ENCODE assay signal across 1 cellular context in the genomic region with DNA sequence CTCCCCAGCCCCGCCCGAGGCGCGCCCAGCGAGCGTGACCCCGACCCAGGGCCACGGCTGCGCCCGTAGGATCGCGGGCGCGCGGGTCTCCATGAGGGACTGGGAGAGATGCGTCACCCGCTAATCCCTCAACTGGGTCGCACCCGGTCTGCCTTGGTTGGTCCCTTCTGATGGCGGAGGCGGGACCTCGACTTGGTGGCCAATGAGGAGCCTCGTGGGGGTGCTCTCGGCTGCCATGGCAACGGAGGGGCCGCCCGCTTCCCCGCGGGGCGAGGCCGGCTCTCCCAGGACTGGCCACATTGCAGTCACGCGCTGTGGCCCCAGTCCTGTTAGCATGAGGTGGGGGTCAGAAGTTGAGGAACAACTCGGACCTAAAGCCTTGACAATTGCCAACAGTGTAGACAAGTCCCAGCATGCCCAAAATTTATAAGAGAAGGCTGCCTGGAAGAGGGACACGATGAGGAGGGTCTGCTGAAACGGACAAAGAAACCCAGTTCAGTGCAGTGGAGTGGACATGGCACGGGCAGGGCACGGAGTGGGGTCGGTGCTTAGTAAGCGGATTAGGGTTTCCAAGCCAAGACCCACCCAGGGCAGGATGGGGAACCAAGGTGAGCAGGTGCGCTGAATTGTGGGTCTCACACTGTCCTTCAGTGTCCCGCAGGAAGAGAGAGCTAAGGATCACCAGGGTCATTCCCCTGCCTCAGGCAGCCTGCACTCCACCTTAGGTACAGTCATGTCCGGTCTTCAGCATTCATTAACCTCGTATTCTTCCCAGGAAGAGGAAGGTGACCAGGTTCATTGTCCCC.
TF ChIP-seq lines count a peak whose summit lies in the region.

No MANE protein-coding gene starts in this region.

TF ChIP-seq in H1, 55 proteins besides CTCF, POLR2A, EP300 and RAD21:
- TF ChIP-seq CEBPB (IDR thresholded peaks at IDR 0.05; ENCODE audit: low read depth, low read length), result no peak
- TF ChIP-seq MAFK (IDR thresholded peaks at IDR 0.05; ENCODE audit: low read depth, low read length), result no peak
- no peak for TF ChIP-seq BCL11A (IDR thresholded peaks at IDR 0.05; ENCODE audit: low read depth in 2 of 2, low read length in 2 of 2)
- TF ChIP-seq ASH2L (IDR thresholded peaks at IDR 0.05; ENCODE audit: low read length), result no peak
- peak; percentile 82 for TF ChIP-seq CHD2 (IDR thresholded peaks at IDR 0.05; ENCODE audit: low read length)
- TF ChIP-seq SIRT6 (IDR thresholded peaks at IDR 0.05; ENCODE audit: low read length), result no peak
- no peak for TF ChIP-seq PHF8 (conservative IDR thresholded peaks at IDR 0.05; ENCODE audit: low read depth, low read length)
- TF ChIP-seq CTBP2 (IDR thresholded peaks at IDR 0.05; ENCODE audit: borderline replicate concordance, insufficient read depth, insufficient read length, low read length), result no peak
- peak; percentile 55 for TF ChIP-seq SP2 (IDR thresholded peaks at IDR 0.05; ENCODE audit: low read length)
- no peak for TF ChIP-seq ATF3 (IDR thresholded peaks at IDR 0.05; ENCODE audit: insufficient read depth, low read depth, low read length)
- no peak for TF ChIP-seq SIX5 (IDR thresholded peaks at IDR 0.05; ENCODE audit: low read depth, low read length)
- no peak for TF ChIP-seq KDM4A (IDR thresholded peaks at IDR 0.05; ENCODE audit: low read depth, low read length, severe bottlenecking)
- no peak for TF ChIP-seq NRF1 (IDR thresholded peaks at IDR 0.05; ENCODE audit: low read depth, low read length)
- no peak for TF ChIP-seq SUZ12 (IDR thresholded peaks at IDR 0.05; ENCODE audit: low read length)
- no peak for TF ChIP-seq GABPA (IDR thresholded peaks at IDR 0.05; ENCODE audit: borderline replicate concordance, insufficient read depth, low read length)
- no peak for TF ChIP-seq FOSL1 (IDR thresholded peaks at IDR 0.05; ENCODE audit: insufficient read depth, low read depth, low read length)
- no peak for TF ChIP-seq GTF2F1 (IDR thresholded peaks at IDR 0.05; ENCODE audit: borderline replicate concordance, low read depth, low read length)
- peak; percentile 74 for TF ChIP-seq MAX (IDR thresholded peaks at IDR 0.05)
- no peak for TF ChIP-seq KDM5A (IDR thresholded peaks at IDR 0.05; ENCODE audit: low read length)
- no peak for TF ChIP-seq YY1 (IDR thresholded peaks at IDR 0.05; ENCODE audit: low read depth, low read length)
- TF ChIP-seq RFX5 (IDR thresholded peaks at IDR 0.05; ENCODE audit: borderline replicate concordance, low read depth, low read length), result no peak
- no peak for TF ChIP-seq SP4 (IDR thresholded peaks at IDR 0.05; ENCODE audit: low read length)
- TF ChIP-seq JUND (IDR thresholded peaks at IDR 0.05; ENCODE audit: low read length), result peak; percentile 63
- TF ChIP-seq RXRA (IDR thresholded peaks at IDR 0.05; ENCODE audit: insufficient read depth, low read depth, low read length), result no peak
- TF ChIP-seq SRF (IDR thresholded peaks at IDR 0.05; ENCODE audit: low read depth, low read length), result no peak
- peak; percentile 38; the same call in 1 of the 2 replicates for TF ChIP-seq TAF1 (IDR thresholded peaks at IDR 0.05; ENCODE audit: low read depth, low read length)
- TF ChIP-seq EZH2 (IDR thresholded peaks at IDR 0.05; ENCODE audit: low read depth, low read length, severe bottlenecking), result no peak
- TF ChIP-seq TCF12 (IDR thresholded peaks at IDR 0.05; ENCODE audit: low read depth, low read length), result no peak
- 0 out of 2 replicates have a peak, but pooled peaks have one; percentile 27 for TF ChIP-seq JUN (IDR thresholded peaks at IDR 0.05; ENCODE audit: low read depth, low read length)
- no peak for TF ChIP-seq TEAD4 (IDR thresholded peaks at IDR 0.05; ENCODE audit: low read depth, low read length)
- no peak for TF ChIP-seq RNF2 (IDR thresholded peaks at IDR 0.05; ENCODE audit: borderline replicate concordance, low read depth, low read length, missing control alignments, poor library complexity, severe bottlenecking)
- no peak; a peak in 2 of 4 replicates for TF ChIP-seq SIN3A (conservative IDR thresholded peaks at IDR 0.05 in 1 of 2, IDR thresholded peaks at IDR 0.05 in 1 of 2; ENCODE audit: low read depth in 1 of 2, low read length in 2 of 2)
- TF ChIP-seq NANOG (IDR thresholded peaks at IDR 0.05; ENCODE audit: insufficient read depth, low read depth, low read length, poor library complexity, severe bottlenecking), result peak; percentile 95
- TF ChIP-seq TBP (IDR thresholded peaks at IDR 0.05; ENCODE audit: low read depth, low read length), result peak; percentile 57
- TF ChIP-seq ZNF274 (IDR thresholded peaks at IDR 0.05; ENCODE audit: borderline replicate concordance, extremely low read depth, low read length), result no peak
- 0 out of 2 replicates have a peak, but pooled peaks have one; percentile 28 for TF ChIP-seq POLR2AphosphoS5 (IDR thresholded peaks at IDR 0.05; ENCODE audit: low read depth, low read length)
- no peak; the same call in 1 of the 2 replicates for TF ChIP-seq EGR1 (IDR thresholded peaks at IDR 0.05; ENCODE audit: borderline replicate concordance, low read depth, low read length)
- no peak for TF ChIP-seq CHD1 (IDR thresholded peaks at IDR 0.05; ENCODE audit: low read depth, low read length)
- no peak for TF ChIP-seq CBX8 (IDR thresholded peaks at IDR 0.05; ENCODE audit: borderline replicate concordance, low read depth, low read length)
- no peak for TF ChIP-seq CBX5 (IDR thresholded peaks at IDR 0.05; ENCODE audit: low read depth, low read length)
- TF ChIP-seq TAF7 (optimal IDR thresholded peaks at IDR 0.05; ENCODE audit: borderline replicate concordance, low read depth, low read length), result no peak
- peak; percentile 35; the same call in 1 of the 2 replicates for TF ChIP-seq CREB1 (IDR thresholded peaks at IDR 0.05)
- no peak for TF ChIP-seq USF2 (IDR thresholded peaks at IDR 0.05; ENCODE audit: low read length)
- TF ChIP-seq, protein P1, sequence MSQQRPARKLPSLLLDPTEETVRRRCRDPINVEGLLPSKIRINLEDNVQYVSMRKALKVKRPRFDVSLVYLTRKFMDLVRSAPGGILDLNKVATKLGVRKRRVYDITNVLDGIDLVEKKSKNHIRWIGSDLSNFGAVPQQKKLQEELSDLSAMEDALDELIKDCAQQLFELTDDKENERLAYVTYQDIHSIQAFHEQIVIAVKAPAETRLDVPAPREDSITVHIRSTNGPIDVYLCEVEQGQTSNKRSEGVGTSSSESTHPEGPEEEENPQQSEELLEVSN (IDR thresholded peaks at IDR 0.05), result no peak
- no peak for TF ChIP-seq KDM1A (IDR thresholded peaks at IDR 0.05; ENCODE audit: borderline replicate concordance, low read length)
- 0 out of 2 replicates have a peak, but pooled peaks have one; percentile 8 for TF ChIP-seq BACH1 (IDR thresholded peaks at IDR 0.05; ENCODE audit: low read length)
- no peak for TF ChIP-seq SAP30 (IDR thresholded peaks at IDR 0.05; ENCODE audit: insufficient read depth, insufficient replicate concordance, low read length)
- no peak for TF ChIP-seq HDAC6 (IDR thresholded peaks at IDR 0.05; ENCODE audit: low read depth, low read length)
- peak; percentile 92 for TF ChIP-seq SP1 (IDR thresholded peaks at IDR 0.05; ENCODE audit: low read depth, low read length)
- no peak for TF ChIP-seq POU5F1 (IDR thresholded peaks at IDR 0.05; ENCODE audit: low read depth, low read length)
- TF ChIP-seq, protein P2, sequence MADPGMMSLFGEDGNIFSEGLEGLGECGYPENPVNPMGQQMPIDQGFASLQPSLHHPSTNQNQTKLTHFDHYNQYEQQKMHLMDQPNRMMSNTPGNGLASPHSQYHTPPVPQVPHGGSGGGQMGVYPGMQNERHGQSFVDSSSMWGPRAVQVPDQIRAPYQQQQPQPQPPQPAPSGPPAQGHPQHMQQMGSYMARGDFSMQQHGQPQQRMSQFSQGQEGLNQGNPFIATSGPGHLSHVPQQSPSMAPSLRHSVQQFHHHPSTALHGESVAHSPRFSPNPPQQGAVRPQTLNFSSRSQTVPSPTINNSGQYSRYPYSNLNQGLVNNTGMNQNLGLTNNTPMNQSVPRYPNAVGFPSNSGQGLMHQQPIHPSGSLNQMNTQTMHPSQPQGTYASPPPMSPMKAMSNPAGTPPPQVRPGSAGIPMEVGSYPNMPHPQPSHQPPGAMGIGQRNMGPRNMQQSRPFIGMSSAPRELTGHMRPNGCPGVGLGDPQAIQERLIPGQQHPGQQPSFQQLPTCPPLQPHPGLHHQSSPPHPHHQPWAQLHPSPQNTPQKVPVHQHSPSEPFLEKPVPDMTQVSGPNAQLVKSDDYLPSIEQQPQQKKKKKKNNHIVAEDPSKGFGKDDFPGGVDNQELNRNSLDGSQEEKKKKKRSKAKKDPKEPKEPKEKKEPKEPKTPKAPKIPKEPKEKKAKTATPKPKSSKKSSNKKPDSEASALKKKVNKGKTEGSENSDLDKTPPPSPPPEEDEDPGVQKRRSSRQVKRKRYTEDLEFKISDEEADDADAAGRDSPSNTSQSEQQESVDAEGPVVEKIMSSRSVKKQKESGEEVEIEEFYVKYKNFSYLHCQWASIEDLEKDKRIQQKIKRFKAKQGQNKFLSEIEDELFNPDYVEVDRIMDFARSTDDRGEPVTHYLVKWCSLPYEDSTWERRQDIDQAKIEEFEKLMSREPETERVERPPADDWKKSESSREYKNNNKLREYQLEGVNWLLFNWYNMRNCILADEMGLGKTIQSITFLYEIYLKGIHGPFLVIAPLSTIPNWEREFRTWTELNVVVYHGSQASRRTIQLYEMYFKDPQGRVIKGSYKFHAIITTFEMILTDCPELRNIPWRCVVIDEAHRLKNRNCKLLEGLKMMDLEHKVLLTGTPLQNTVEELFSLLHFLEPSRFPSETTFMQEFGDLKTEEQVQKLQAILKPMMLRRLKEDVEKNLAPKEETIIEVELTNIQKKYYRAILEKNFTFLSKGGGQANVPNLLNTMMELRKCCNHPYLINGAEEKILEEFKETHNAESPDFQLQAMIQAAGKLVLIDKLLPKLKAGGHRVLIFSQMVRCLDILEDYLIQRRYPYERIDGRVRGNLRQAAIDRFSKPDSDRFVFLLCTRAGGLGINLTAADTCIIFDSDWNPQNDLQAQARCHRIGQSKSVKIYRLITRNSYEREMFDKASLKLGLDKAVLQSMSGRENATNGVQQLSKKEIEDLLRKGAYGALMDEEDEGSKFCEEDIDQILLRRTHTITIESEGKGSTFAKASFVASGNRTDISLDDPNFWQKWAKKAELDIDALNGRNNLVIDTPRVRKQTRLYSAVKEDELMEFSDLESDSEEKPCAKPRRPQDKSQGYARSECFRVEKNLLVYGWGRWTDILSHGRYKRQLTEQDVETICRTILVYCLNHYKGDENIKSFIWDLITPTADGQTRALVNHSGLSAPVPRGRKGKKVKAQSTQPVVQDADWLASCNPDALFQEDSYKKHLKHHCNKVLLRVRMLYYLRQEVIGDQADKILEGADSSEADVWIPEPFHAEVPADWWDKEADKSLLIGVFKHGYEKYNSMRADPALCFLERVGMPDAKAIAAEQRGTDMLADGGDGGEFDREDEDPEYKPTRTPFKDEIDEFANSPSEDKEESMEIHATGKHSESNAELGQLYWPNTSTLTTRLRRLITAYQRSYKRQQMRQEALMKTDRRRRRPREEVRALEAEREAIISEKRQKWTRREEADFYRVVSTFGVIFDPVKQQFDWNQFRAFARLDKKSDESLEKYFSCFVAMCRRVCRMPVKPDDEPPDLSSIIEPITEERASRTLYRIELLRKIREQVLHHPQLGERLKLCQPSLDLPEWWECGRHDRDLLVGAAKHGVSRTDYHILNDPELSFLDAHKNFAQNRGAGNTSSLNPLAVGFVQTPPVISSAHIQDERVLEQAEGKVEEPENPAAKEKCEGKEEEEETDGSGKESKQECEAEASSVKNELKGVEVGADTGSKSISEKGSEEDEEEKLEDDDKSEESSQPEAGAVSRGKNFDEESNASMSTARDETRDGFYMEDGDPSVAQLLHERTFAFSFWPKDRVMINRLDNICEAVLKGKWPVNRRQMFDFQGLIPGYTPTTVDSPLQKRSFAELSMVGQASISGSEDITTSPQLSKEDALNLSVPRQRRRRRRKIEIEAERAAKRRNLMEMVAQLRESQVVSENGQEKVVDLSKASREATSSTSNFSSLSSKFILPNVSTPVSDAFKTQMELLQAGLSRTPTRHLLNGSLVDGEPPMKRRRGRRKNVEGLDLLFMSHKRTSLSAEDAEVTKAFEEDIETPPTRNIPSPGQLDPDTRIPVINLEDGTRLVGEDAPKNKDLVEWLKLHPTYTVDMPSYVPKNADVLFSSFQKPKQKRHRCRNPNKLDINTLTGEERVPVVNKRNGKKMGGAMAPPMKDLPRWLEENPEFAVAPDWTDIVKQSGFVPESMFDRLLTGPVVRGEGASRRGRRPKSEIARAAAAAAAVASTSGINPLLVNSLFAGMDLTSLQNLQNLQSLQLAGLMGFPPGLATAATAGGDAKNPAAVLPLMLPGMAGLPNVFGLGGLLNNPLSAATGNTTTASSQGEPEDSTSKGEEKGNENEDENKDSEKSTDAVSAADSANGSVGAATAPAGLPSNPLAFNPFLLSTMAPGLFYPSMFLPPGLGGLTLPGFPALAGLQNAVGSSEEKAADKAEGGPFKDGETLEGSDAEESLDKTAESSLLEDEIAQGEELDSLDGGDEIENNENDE (IDR thresholded peaks at IDR 0.05; ENCODE audit: insufficient replicate concordance, low read length), result no peak
- TF ChIP-seq RBBP5 (IDR thresholded peaks at IDR 0.05; ENCODE audit: borderline replicate concordance, low read depth, low read length), result no peak
- no peak; a peak in 2 of 4 replicates for TF ChIP-seq HDAC2 (IDR thresholded peaks at IDR 0.05; ENCODE audit: borderline replicate concordance in 1 of 2, low read depth in 2 of 2, low read length in 2 of 2)
- no peak for TF ChIP-seq BRCA1 (IDR thresholded peaks at IDR 0.05; ENCODE audit: low read depth, low read length)
- TF ChIP-seq, protein P3, sequence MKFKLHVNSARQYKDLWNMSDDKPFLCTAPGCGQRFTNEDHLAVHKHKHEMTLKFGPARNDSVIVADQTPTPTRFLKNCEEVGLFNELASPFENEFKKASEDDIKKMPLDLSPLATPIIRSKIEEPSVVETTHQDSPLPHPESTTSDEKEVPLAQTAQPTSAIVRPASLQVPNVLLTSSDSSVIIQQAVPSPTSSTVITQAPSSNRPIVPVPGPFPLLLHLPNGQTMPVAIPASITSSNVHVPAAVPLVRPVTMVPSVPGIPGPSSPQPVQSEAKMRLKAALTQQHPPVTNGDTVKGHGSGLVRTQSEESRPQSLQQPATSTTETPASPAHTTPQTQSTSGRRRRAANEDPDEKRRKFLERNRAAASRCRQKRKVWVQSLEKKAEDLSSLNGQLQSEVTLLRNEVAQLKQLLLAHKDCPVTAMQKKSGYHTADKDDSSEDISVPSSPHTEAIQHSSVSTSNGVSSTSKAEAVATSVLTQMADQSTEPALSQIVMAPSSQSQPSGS (IDR thresholded peaks at IDR 0.05; ENCODE audit: low read length), result no peak
